15 cellular contexts compared by ENCODE assay signal in the genomic region with DNA sequence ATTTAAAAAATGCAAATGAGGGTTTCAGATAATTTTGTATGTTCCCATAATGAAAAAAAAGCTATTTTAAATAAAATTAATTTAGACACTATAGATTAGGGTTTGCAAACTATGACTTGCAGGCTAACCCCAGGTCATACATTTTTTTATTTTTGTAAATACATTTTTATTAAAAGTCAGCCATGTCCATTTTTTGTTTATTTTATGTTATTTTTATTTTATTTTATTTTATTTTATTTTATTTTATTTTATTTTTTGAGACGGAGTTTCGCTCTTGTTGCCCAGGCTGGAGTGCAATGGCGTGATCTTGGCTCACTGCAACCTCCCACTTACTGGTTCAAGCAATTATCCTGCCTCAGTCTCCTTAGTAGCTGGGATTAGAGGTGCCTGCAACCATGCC.
DNase-seq lines count a peak whose midpoint lies in the region; ATAC-seq and TF ChIP-seq lines count a peak whose summit lies in the region.
"Had no signal": no experiment of that assay in that cellular context is flagged by ENCODE, and none has a peak within 500 bp of the region (broad histone marks: within the 10 kb centered on the region; RNA-seq: fewer than 3 reads in every experiment).

No MANE protein-coding gene starts in this region.

- H3K18ac ChIP-seq in IMR-90 (ENCODE audit: low read depth, low read length), result peak overlapping the region; percentile 11; the same call in 1 of the 2 replicates

- H2BK120ac ChIP-seq in IMR-90 (ENCODE audit: low read depth, low read length), result no peak overlapping the region

- H2AK5ac ChIP-seq in IMR-90 (ENCODE audit: low read depth, low read length), result no peak overlapping the region

- H4K5ac ChIP-seq in IMR-90 (ENCODE audit: low read depth, low read length), result no peak overlapping the region

- no peak overlapping the region for H3K9ac ChIP-seq in IMR-90 (ENCODE audit: low read depth, low read length)

- no peak overlapping the region for H2BK20ac ChIP-seq in IMR-90 (ENCODE audit: low read depth, low read length)

- WGBS in IMR-90 (ENCODE audit: extremely low coverage in 2 of 2, insufficient read length in 1 of 2), 2 experiments, result no CpG with 5 or more reads among the region's 3 CpGs

- no peak overlapping the region for H3K4me2 ChIP-seq in IMR-90 (ENCODE audit: low read depth, low read length)

- dilution Hi-C loops in IMR-90 (cut with HindIII; ENCODE audit: low sequenced_read_pairs, unreplicated experiment), result no loop called here

- H2AK9ac ChIP-seq in IMR-90 (replicated peaks; ENCODE audit: low read depth, low read length, poor library complexity), result no peak overlapping the region

- no peak overlapping the region for H4K91ac ChIP-seq in IMR-90 (ENCODE audit: insufficient read depth, low read depth, low read length)

- H3K27ac ChIP-seq in ACC112 (ENCODE audit: low read depth, low read length) (peak overlapping the region; percentile 92), IMR-90 (ENCODE audit: insufficient read depth, low read length) (no peak overlapping the region), RWPE2 (ENCODE audit: poor library complexity, severe bottlenecking) (peak overlapping the region; percentile 89), epithelial cell of prostate (peak overlapping the region; percentile 67)
- H3K27ac ChIP-seq: C4-2B had no signal

- TF ChIP-seq RAD21 in IMR-90 (IDR thresholded peaks at IDR 0.05; ENCODE audit: low read length), result no peak

- TF ChIP-seq CTCF in IMR-90 (conservative IDR thresholded peaks at IDR 0.05; ENCODE audit: low read depth, low read length) (no peak), RWPE2 (IDR thresholded peaks at IDR 0.05; ENCODE audit: poor library complexity, severe bottlenecking) (no peak)

- peaks cover under 1% of the 10 kb centered on the region; the same call in 1 of the 2 replicates for H3K9me1 ChIP-seq in IMR-90 (ENCODE audit: insufficient read depth, low read length)

- no peak for TF ChIP-seq POLR2A in IMR-90 (IDR thresholded peaks at IDR 0.05; ENCODE audit: low read depth, low read length)

- POLR2A ChIA-PET in IMR-90 (lab: Charles Lee; ENCODE audit: unreplicated experiment), result no interaction called here

- no peak for DNase-seq in IMR-90
- DNase-seq in RWPE2 (ENCODE audit: low spot score), result no peak
- DNase-seq in epithelial cell of prostate (ENCODE audit: low read depth, low spot score), result no peak
- DNase-seq in DMS153 (lab: John Stamatoyannopoulos, UW), result no peak
- DNase-seq: AML-193; Caco-2; CD4-positive, alpha-beta T cell; DMS79; GDM1; H9; KBM-7 had no signal

- BruUV-seq in IMR-90 (replicated peaks; lab: Mats Ljungman, UMichigan), result no TSS peak

- H3K4me1 ChIP-seq in ACC112 (ENCODE audit: control insufficient read depth, insufficient read depth, low read length, unreplicated experiment) (peaks cover 50% of the 10 kb centered on the region), IMR-90 (ENCODE audit: control insufficient read depth, insufficient read depth, low read length) (peaks cover 5% of the 10 kb centered on the region), RWPE2 (ENCODE audit: insufficient read depth, poor library complexity, severe bottlenecking) (peaks cover 32% of the 10 kb centered on the region)
- H3K4me1 ChIP-seq: Caco-2 had no signal

- no peak overlapping the region for H4K8ac ChIP-seq in IMR-90 (ENCODE audit: low read depth in 2 of 2, low read length in 2 of 2)

- H2BK15ac ChIP-seq in IMR-90 (ENCODE audit: low read depth, low read length), result 0 out of 3 replicates have a peak overlapping the region, but pooled peaks have one; percentile 44

- CTCF ChIA-PET in IMR-90 (lab: Yijun Ruan, JAX), result no interaction called here

- no peak for ATAC-seq in IMR-90 (ENCODE audit: low read depth)
- no peak for ATAC-seq in RWPE2 (ENCODE audit: low read depth)
- no peak for ATAC-seq in GM21786 (IDR thresholded peaks at IDR 0.05; ENCODE audit: unreplicated experiment)
- ATAC-seq in HG03025 (IDR thresholded peaks at IDR 0.05; ENCODE audit: low FRiP score, unreplicated experiment), result no peak

- no peak overlapping the region for H3K4ac ChIP-seq in IMR-90 (ENCODE audit: low read depth, low read length)

- H3K36me3 ChIP-seq in ACC112 (ENCODE audit: insufficient read depth, low read length), result peaks cover 7% of the 10 kb centered on the region; the same call in 1 of the 2 replicates
- H3K36me3 ChIP-seq in IMR-90 (ENCODE audit: control insufficient read depth, insufficient read depth, low read length), result no peaks in the 10 kb centered on the region
- peaks cover 11% of the 10 kb centered on the region for H3K36me3 ChIP-seq in RWPE2 (ENCODE audit: low read depth)

- no peak overlapping the region for H3K14ac ChIP-seq in IMR-90 (replicated peaks; ENCODE audit: low read depth, low read length)

- no peak overlapping the region for H3K4me3 ChIP-seq in ACC112 (ENCODE audit: low read depth, low read length)
- H3K4me3 ChIP-seq in IMR-90 (ENCODE audit: insufficient read depth, low read depth, low read length), result no peak overlapping the region
- no peak overlapping the region for H3K4me3 ChIP-seq in RWPE2 (ENCODE audit: severe bottlenecking)

- H3K56ac ChIP-seq in IMR-90 (ENCODE audit: extremely low read depth, insufficient read depth, low read length), result no peak overlapping the region

- no peak overlapping the region for H3K23ac ChIP-seq in IMR-90 (ENCODE audit: low read depth, low read length)

- H4K20me1 ChIP-seq in IMR-90 (ENCODE audit: insufficient read depth, low read length), result no peaks in the 10 kb centered on the region

- peak overlapping the region; percentile 40 for H2BK5ac ChIP-seq in IMR-90 (ENCODE audit: low read depth, low read length, poor library complexity, severe bottlenecking)

- no peaks in the 10 kb centered on the region for H3K79me2 ChIP-seq in ACC112 (ENCODE audit: control insufficient read depth, insufficient read depth, low read length, unreplicated experiment)

- H3K9me3 ChIP-seq in IMR-90 (ENCODE audit: control insufficient read depth, insufficient read depth, low read length), result no peaks in the 10 kb centered on the region
- H3K9me3 ChIP-seq in RWPE2 (ENCODE audit: severe bottlenecking), result no peaks in the 10 kb centered on the region
- H3K9me3 ChIP-seq: Caco-2 had no signal

- in situ Hi-C loops in IMR-90 (cut with MboI; ENCODE audit: low sequenced_read_pairs), result no loop called here

- no peak overlapping the region for H2AFZ ChIP-seq in ACC112 (ENCODE audit: low read length, unreplicated experiment)
- H2AFZ ChIP-seq in IMR-90 (replicated peaks; ENCODE audit: low read length, poor library complexity), result no peak overlapping the region

- intact Hi-C loops in IMR-90 (cut with micrococcal nuclease), result loop anchor here (10.0 kb wide), 3 partner anchors 272 to 872 kb away; partner anchors contain the start of gene ZNF330

- H3K79me1 ChIP-seq in IMR-90 (ENCODE audit: low read depth in 1 of 2, low read length in 2 of 2), result no peaks in the 10 kb centered on the region

- H3K27me3 ChIP-seq in ACC112 (ENCODE audit: insufficient read depth, low read length) (no peaks in the 10 kb centered on the region), IMR-90 (ENCODE audit: control insufficient read depth, insufficient read depth, low read length) (no peaks in the 10 kb centered on the region), RWPE2 (ENCODE audit: insufficient read depth, poor library complexity, severe bottlenecking) (no peaks in the 10 kb centered on the region)

TF ChIP-seq in IMR-90, 13 proteins besides CTCF, POLR2A, EP300 and RAD21:
- TF ChIP-seq BHLHE40 (IDR thresholded peaks at IDR 0.05; ENCODE audit: low read depth, low read length), result no peak
TF ChIP-seq in IMR-90: peak in this region for 0.
